Comparison of ENCODE assay signal across 8 cellular contexts in the genomic region with DNA sequence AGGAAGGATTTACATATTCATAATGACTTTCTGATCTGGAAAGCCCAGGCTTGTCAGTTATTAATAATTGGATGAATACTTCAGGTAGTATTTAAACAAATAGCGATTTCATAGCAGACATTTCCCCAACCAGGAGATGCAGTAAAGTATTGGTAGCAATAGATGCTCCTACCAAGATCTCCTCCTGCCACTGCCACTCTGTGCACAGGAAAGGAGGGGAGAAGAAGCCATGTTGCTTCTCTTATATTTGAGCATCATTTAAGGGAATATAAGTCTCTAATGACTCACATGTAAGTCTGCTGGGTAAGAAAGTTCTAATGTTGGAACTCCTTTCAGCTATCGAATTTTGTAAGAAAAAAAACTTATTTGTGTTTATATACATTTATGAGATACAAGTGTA. TPM values are rescaled to one million over a fixed set of nuclear protein-coding genes. Genes with fewer than 3 reads are reported as not detected.
DNase-seq lines count a peak whose midpoint lies in the region; ATAC-seq and TF ChIP-seq lines count a peak whose summit lies in the region.

No MANE protein-coding gene starts in this region.

- H3K27ac ChIP-seq in CD4-positive, CD25-positive, alpha-beta regulatory T cell (ENCODE audit: insufficient read depth, low read length, poor library complexity, severe bottlenecking), result peak overlapping the region; percentile 87
- H3K27ac ChIP-seq in colonic mucosa, result peak overlapping the region; percentile 93

- H3K27ac Mint-ChIP-seq in CD4-positive, CD25-positive, alpha-beta regulatory T cell, result peak overlapping the region; percentile 94 to 98 (median 98)
- H3K27ac Mint-ChIP-seq in osteocyte (ENCODE audit: unreplicated experiment), result peak overlapping the region; percentile 95
- H3K27ac Mint-ChIP-seq in nephron progenitor cell, result no peak overlapping the region

- H3K36me3 ChIP-seq in CD4-positive, CD25-positive, alpha-beta regulatory T cell (ENCODE audit: control insufficient read depth, insufficient read depth, low read length), result peaks cover 4% of the 10 kb centered on the region
- H3K36me3 ChIP-seq in MG63 (peaks cover 10% of the 10 kb centered on the region), colonic mucosa (no peaks in the 10 kb centered on the region)

- H3K9me3 Mint-ChIP-seq in CD4-positive, CD25-positive, alpha-beta regulatory T cell, result peaks cover 0 to 2% (median 0%) of the 10 kb centered on the region in 7 donors
- H3K9me3 Mint-ChIP-seq in osteocyte (ENCODE audit: unreplicated experiment) (no peaks in the 10 kb centered on the region), nephron progenitor cell (peaks cover 23% of the 10 kb centered on the region)

- H3K36me3 Mint-ChIP-seq in CD4-positive, CD25-positive, alpha-beta regulatory T cell, result peaks cover 16% of the 10 kb centered on the region
- peaks cover 10% of the 10 kb centered on the region for H3K36me3 Mint-ChIP-seq in osteocyte (ENCODE audit: unreplicated experiment)
- H3K36me3 Mint-ChIP-seq in nephron progenitor cell (ENCODE audit: low read depth), result peaks cover 39% of the 10 kb centered on the region

- peak overlapping the region; percentile 100 for H3K4me3 ChIP-seq in CD4-positive, CD25-positive, alpha-beta regulatory T cell (ENCODE audit: low read depth, low read length)
- H3K4me3 ChIP-seq in MG63 (peak overlapping the region; percentile 66), colonic mucosa (peak overlapping the region; percentile 32)

- H3K4me1 ChIP-seq in CD4-positive, CD25-positive, alpha-beta regulatory T cell (ENCODE audit: control insufficient read depth, insufficient read depth, low read length, poor library complexity, severe bottlenecking), result peaks cover 30% of the 10 kb centered on the region
- H3K4me1 ChIP-seq in colonic mucosa, result no peaks in the 10 kb centered on the region

- TF ChIP-seq CTCF in colonic mucosa (IDR thresholded peaks at IDR 0.05), result no peak
- no peak for TF ChIP-seq CTCF in osteocyte (IDR thresholded peaks at IDR 0.05)
- no peak for TF ChIP-seq CTCF in nephron progenitor cell (IDR thresholded peaks at IDR 0.05)

- DNase-seq in CD4-positive, CD25-positive, alpha-beta regulatory T cell, result no peak
- DNase-seq in MG63 (no peak), colonic mucosa (no peak), osteocyte (ENCODE audit: extremely low spot score, unreplicated experiment) (no peak), nephron progenitor cell (no peak), NCI-H2196 treated with DMSO at 0.1 percent for 48 hours (lab: John Stamatoyannopoulos, UW; ENCODE audit: unreplicated experiment) (no peak)

- intact Hi-C loops in colonic mucosa (cut with DNase I), result no loop called here

- no peaks in the 10 kb centered on the region for H3K27me3 Mint-ChIP-seq in CD4-positive, CD25-positive, alpha-beta regulatory T cell
- H3K27me3 Mint-ChIP-seq in osteocyte (ENCODE audit: unreplicated experiment) (no peaks in the 10 kb centered on the region), nephron progenitor cell (ENCODE audit: low read depth, poor library complexity) (no peaks in the 10 kb centered on the region)

- no peak overlapping the region for H3K9ac ChIP-seq in colonic mucosa (ENCODE audit: low read depth in 2 of 2, low read length in 2 of 2)

- H3K4me1 Mint-ChIP-seq in CD4-positive, CD25-positive, alpha-beta regulatory T cell, result peaks cover 16 to 65% (median 42%) of the 10 kb centered on the region in 4 donors
- H3K4me1 Mint-ChIP-seq in osteocyte (ENCODE audit: unreplicated experiment), result peaks cover 38% of the 10 kb centered on the region
- peaks cover 78% of the 10 kb centered on the region for H3K4me1 Mint-ChIP-seq in nephron progenitor cell

- ATAC-seq in CD4-positive, CD25-positive, alpha-beta regulatory T cell (ENCODE audit: low read depth in 2 of 2), result peak; percentile 19 to 29
- ATAC-seq in HG03342 (IDR thresholded peaks at IDR 0.05; ENCODE audit: unreplicated experiment) (no peak), HG03039 (IDR thresholded peaks at IDR 0.05; ENCODE audit: unreplicated experiment) (no peak)

- no peaks in the 10 kb centered on the region for H3K9me3 ChIP-seq in CD4-positive, CD25-positive, alpha-beta regulatory T cell (ENCODE audit: control insufficient read depth in 2 of 2, low read length in 2 of 2)
- H3K9me3 ChIP-seq in MG63 (no peaks in the 10 kb centered on the region), colonic mucosa (no peaks in the 10 kb centered on the region)

- H3K27me3 ChIP-seq in CD4-positive, CD25-positive, alpha-beta regulatory T cell (ENCODE audit: control insufficient read depth, insufficient read depth, low read length), result no peaks in the 10 kb centered on the region
- no peaks in the 10 kb centered on the region for H3K27me3 ChIP-seq in MG63
- no peaks in the 10 kb centered on the region for H3K27me3 ChIP-seq in colonic mucosa

- peak overlapping the region; percentile 96 to 99 (median 98) for H3K4me3 Mint-ChIP-seq in CD4-positive, CD25-positive, alpha-beta regulatory T cell
- H3K4me3 Mint-ChIP-seq in osteocyte (ENCODE audit: unreplicated experiment) (peak overlapping the region; percentile 83), nephron progenitor cell (no peak overlapping the region)

RNA-seq across cellular contexts. Expression of gene IFI16, which starts 0.4 kb away (rescaled TPM):
- 130 TPM for total RNA-seq in CD4-positive, CD25-positive, alpha-beta regulatory T cell
- 100 to 1,000 TPM in 2 of 4 donors, 10 to 100 TPM in 2; 90.4 to 117 (median 101) TPM for polyA plus RNA-seq in CD4-positive, CD25-positive, alpha-beta regulatory T cell
- 33.8 and 35.7 TPM in 2 replicates for total RNA-seq in MG63 (2014; rRNA removed; shearing (Covaris generic); ENCODE audit: low replicate concordance)
- total RNA-seq in colonic mucosa (10 to 100 TPM; 15.1 to 36.0 TPM), osteocyte (62.4 and 65.9 TPM in 2 replicates)

Comparison
In these comparisons a context has a peak if more than half of its experiments do, and no peak if none do; other contexts are left out.
1. ATAC-seq: peak in CD4-positive, CD25-positive, alpha-beta regulatory T cell (2 of 2); none in HG03342 (single experiment) and HG03039 (single experiment).
2. H3K4me3 ChIP-seq: peak in every context shown above with its lines; median percentile 100 in CD4-positive, CD25-positive, alpha-beta regulatory T cell; 66 in MG63; 32 in colonic mucosa.